Comparison of ENCODE assay signal across 1 cellular context in the genomic region with DNA sequence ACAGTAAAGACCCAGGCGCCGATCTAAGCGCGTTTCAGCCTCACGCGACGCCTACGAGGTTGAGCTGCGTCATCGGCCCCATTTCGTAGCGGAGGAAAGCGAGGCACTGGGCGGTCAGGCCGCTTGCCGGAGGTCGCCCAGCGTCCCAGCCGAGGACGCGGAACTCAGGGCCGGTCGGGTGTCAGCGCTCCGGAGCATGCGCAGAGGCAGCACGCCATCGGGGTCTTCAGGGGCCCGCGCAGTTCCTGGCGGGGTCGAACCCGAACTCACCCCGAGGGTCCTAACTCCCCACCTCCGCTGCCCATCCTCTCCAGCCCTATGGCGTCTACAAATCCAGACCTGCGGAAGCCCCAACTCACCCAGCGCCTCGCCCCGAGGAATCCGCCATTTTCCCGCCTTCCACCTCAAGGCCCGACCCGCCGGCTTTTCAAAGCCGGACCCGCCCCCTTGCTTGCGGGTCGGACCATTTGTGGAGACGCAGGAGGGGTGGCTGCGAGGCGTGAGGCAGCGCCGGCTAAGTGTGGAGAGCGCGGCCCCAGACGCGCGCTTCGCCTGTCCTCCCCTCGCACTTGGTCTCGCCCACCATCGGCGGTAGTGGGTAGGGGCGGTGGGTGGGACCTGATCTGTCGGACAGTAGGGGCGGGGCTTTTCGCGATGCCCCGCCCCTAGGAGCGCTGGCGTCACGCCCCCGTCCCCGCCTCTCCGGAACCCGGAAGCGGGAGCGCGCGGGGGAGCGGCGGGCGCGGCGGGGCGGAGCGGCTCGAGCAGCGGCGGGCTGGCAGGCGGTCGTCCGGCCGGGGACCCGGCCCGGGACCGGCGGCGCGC.
TF ChIP-seq lines count a peak whose summit lies in the region.

HAUS8 (minus strand) TSS at position 418 of the 825 bp plus-strand sequence; CDS start at position 388, 30 bp downstream.
A gene with protein sequence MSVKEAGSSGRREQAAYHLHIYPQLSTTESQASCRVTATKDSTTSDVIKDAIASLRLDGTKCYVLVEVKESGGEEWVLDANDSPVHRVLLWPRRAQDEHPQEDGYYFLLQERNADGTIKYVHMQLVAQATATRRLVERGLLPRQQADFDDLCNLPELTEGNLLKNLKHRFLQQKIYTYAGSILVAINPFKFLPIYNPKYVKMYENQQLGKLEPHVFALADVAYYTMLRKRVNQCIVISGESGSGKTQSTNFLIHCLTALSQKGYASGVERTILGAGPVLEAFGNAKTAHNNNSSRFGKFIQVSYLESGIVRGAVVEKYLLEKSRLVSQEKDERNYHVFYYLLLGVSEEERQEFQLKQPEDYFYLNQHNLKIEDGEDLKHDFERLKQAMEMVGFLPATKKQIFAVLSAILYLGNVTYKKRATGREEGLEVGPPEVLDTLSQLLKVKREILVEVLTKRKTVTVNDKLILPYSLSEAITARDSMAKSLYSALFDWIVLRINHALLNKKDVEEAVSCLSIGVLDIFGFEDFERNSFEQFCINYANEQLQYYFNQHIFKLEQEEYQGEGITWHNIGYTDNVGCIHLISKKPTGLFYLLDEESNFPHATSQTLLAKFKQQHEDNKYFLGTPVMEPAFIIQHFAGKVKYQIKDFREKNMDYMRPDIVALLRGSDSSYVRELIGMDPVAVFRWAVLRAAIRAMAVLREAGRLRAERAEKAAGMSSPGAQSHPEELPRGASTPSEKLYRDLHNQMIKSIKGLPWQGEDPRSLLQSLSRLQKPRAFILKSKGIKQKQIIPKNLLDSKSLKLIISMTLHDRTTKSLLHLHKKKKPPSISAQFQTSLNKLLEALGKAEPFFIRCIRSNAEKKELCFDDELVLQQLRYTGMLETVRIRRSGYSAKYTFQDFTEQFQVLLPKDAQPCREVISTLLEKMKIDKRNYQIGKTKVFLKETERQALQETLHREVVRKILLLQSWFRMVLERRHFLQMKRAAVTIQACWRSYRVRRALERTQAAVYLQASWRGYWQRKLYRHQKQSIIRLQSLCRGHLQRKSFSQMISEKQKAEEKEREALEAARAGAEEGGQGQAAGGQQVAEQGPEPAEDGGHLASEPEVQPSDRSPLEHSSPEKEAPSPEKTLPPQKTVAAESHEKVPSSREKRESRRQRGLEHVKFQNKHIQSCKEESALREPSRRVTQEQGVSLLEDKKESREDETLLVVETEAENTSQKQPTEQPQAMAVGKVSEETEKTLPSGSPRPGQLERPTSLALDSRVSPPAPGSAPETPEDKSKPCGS (N-terminal part only) (plus strand): TSS at position 743 of the 825 bp plus-strand sequence. CDS start 25,941 bp downstream, outside the sequence.

TF ChIP-seq in HepG2, 621 proteins besides CTCF, POLR2A, EP300 and RAD21 (continued from another document and continues in another):
- no peak; the same call in 1 of the 2 replicates for TF ChIP-seq ZBTB38 (CRISPR knock-in tag; IDR thresholded peaks at IDR 0.05)
- TF ChIP-seq THAP7 (CRISPR knock-in tag; IDR thresholded peaks at IDR 0.05), result no peak
- no peak for TF ChIP-seq ZNF431 (CRISPR knock-in tag; IDR thresholded peaks at IDR 0.05; ENCODE audit: borderline replicate concordance, low read depth)
- TF ChIP-seq, protein P1, sequence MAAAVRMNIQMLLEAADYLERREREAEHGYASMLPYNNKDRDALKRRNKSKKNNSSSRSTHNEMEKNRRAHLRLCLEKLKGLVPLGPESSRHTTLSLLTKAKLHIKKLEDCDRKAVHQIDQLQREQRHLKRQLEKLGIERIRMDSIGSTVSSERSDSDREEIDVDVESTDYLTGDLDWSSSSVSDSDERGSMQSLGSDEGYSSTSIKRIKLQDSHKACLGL (CRISPR knock-in tag; IDR thresholded peaks at IDR 0.05), result peak; percentile 67; the same call in 1 of the 2 replicates
- no peak for TF ChIP-seq MBD4 (IDR thresholded peaks at IDR 0.05; ENCODE audit: borderline replicate concordance, low read length)
- TF ChIP-seq ZBED4 (CRISPR knock-in tag; IDR thresholded peaks at IDR 0.05; ENCODE audit: borderline replicate concordance), result peak; percentile 29; the same call in 1 of the 2 replicates
- TF ChIP-seq NR2F1 (CRISPR knock-in tag; IDR thresholded peaks at IDR 0.05), result no peak
- no peak; the same call in 1 of the 2 replicates for TF ChIP-seq ZSCAN20 (CRISPR knock-in tag; IDR thresholded peaks at IDR 0.05; ENCODE audit: borderline replicate concordance)
- TF ChIP-seq NR2C2 (CRISPR knock-in tag; IDR thresholded peaks at IDR 0.05; ENCODE audit: borderline replicate concordance), result peak; percentile 52; the same call in 1 of the 2 replicates
- TF ChIP-seq CCDC6 (CRISPR knock-in tag; IDR thresholded peaks at IDR 0.05), result peak; percentile 80; the same call in 1 of the 2 replicates
- no peak for TF ChIP-seq GATA4 (IDR thresholded peaks at IDR 0.05; ENCODE audit: borderline replicate concordance, low read depth)
- TF ChIP-seq ZNF232 (CRISPR knock-in tag; IDR thresholded peaks at IDR 0.05; ENCODE audit: borderline replicate concordance), result no peak
- TF ChIP-seq SRF (IDR thresholded peaks at IDR 0.05; ENCODE audit: low read depth, low read length), result no peak
- peak; percentile 98 for TF ChIP-seq ZFP36L1 (CRISPR knock-in tag; IDR thresholded peaks at IDR 0.05)
- no peak for TF ChIP-seq PRPF4 (IDR thresholded peaks at IDR 0.05; ENCODE audit: low read depth, low read length, poor library complexity, severe bottlenecking)
- TF ChIP-seq ZNF7 (CRISPR knock-in tag; IDR thresholded peaks at IDR 0.05), result no peak
- 0 out of 4 replicates have a peak, but pooled peaks of 1 of the 2 experiments have one; percentile 23 for TF ChIP-seq ATF4 (CRISPR knock-in tag; IDR thresholded peaks at IDR 0.05)
- TF ChIP-seq ZNF230 (CRISPR knock-in tag; IDR thresholded peaks at IDR 0.05), result peak; percentile 68; the same call in 1 of the 2 replicates
- TF ChIP-seq, protein P2, sequence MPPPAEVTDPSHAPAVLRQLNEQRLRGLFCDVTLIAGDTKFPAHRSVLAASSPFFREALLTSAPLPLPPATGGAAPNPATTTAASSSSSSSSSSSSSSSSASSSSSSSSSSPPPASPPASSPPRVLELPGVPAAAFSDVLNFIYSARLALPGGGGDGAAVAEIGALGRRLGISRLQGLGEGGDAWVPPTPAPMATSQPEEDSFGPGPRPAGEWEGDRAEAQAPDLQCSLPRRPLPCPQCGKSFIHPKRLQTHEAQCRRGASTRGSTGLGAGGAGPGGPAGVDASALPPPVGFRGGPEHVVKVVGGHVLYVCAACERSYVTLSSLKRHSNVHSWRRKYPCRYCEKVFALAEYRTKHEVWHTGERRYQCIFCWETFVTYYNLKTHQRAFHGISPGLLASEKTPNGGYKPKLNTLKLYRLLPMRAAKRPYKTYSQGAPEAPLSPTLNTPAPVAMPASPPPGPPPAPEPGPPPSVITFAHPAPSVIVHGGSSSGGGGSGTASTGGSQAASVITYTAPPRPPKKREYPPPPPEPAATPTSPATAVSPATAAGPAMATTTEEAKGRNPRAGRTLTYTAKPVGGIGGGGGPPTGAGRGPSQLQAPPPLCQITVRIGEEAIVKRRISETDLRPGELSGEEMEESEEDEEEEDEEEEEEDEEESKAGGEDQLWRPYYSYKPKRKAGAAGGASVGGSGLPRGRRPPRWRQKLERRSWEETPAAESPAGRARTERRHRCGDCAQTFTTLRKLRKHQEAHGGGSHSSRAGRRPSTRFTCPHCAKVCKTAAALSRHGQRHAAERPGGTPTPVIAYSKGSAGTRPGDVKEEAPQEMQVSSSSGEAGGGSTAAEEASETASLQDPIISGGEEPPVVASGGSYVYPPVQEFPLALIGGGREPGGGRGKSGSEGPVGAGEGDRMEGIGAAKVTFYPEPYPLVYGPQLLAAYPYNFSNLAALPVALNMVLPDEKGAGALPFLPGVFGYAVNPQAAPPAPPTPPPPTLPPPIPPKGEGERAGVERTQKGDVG (CRISPR knock-in tag; IDR thresholded peaks at IDR 0.05; ENCODE audit: borderline replicate concordance), result peak; percentile 36; the same call in 1 of the 2 replicates
- 0 out of 2 replicates have a peak, but pooled peaks have one; percentile 39 for TF ChIP-seq TMF1 (CRISPR knock-in tag; IDR thresholded peaks at IDR 0.05; ENCODE audit: low read depth)
- TF ChIP-seq ZNF674 (CRISPR knock-in tag; IDR thresholded peaks at IDR 0.05; ENCODE audit: low read depth), result no peak
- no peak for TF ChIP-seq RFXAP (CRISPR knock-in tag; IDR thresholded peaks at IDR 0.05; ENCODE audit: borderline replicate concordance)
- TF ChIP-seq HOXD1 (CRISPR knock-in tag; IDR thresholded peaks at IDR 0.05), result peak; percentile 6; the same call in 1 of the 2 replicates
- 0 out of 2 replicates have a peak, but pooled peaks have one; percentile 15 for TF ChIP-seq ZSCAN5A (CRISPR knock-in tag; IDR thresholded peaks at IDR 0.05; ENCODE audit: borderline replicate concordance)
- TF ChIP-seq, protein P3, sequence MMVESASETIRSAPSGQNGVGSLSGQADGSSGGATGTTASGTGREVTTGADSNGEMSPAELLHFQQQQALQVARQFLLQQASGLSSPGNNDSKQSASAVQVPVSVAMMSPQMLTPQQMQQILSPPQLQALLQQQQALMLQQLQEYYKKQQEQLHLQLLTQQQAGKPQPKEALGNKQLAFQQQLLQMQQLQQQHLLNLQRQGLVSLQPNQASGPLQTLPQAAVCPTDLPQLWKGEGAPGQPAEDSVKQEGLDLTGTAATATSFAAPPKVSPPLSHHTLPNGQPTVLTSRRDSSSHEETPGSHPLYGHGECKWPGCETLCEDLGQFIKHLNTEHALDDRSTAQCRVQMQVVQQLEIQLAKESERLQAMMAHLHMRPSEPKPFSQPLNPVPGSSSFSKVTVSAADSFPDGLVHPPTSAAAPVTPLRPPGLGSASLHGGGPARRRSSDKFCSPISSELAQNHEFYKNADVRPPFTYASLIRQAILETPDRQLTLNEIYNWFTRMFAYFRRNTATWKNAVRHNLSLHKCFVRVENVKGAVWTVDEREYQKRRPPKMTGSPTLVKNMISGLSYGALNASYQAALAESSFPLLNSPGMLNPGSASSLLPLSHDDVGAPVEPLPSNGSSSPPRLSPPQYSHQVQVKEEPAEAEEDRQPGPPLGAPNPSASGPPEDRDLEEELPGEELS (CRISPR knock-in tag; IDR thresholded peaks at IDR 0.05), result peak; percentile 70
- TF ChIP-seq NFATC3 (CRISPR knock-in tag; IDR thresholded peaks at IDR 0.05), result no peak; the same call in 1 of the 2 replicates
- TF ChIP-seq ZNF276 (CRISPR knock-in tag; IDR thresholded peaks at IDR 0.05; ENCODE audit: low read depth), result peak; percentile 51; the same call in 1 of the 2 replicates
